Comparison of ENCODE assay signal across 19 cellular contexts in the genomic region with DNA sequence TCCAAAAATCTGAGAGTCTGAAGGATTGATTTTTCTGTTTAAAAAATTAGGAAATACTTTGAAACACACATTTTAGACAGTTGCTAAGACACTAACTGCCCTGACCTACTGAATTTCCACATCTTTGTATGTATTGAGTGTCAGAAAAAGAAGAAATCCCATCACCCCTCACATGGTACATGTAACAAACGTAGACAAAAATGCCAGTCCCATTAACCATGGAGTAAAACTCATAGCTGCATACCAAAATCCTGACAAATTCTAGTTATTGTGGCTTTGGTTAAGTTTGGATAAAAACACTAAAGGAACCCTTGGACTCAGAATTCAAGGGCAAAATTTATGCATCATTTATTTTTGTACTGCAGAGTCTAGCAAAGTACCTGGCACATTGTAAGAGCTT.
DNase-seq lines count a peak whose midpoint lies in the region; ATAC-seq and TF ChIP-seq lines count a peak whose summit lies in the region.
"Had no signal": no experiment of that assay in that cellular context is flagged by ENCODE, and none has a peak within 500 bp of the region (broad histone marks: within the 10 kb centered on the region; RNA-seq: fewer than 3 reads in every experiment).

No MANE protein-coding gene starts in this region.

- ATAC-seq in lower lobe of right lung (no peak), omental fat pad (ENCODE audit: low FRiP score) (no peak)
- ATAC-seq: HCT116 had no signal

- H3K4me3 ChIP-seq in fibroblast of the aortic adventitia (ENCODE audit: low read depth, low read length): no peak overlapping the region
- no peak overlapping the region for H3K4me3 ChIP-seq in skeletal muscle satellite cell (ENCODE audit: low read length)
- no peak overlapping the region for H3K4me3 ChIP-seq in lower lobe of right lung
- H3K4me3 ChIP-seq: Peyer's patch had no signal

- TF ChIP-seq CTCF in fibroblast of the aortic adventitia (IDR thresholded peaks at IDR 0.05; ENCODE audit: insufficient read depth, low read length): no peak
- TF ChIP-seq CTCF in lower lobe of right lung (IDR thresholded peaks at IDR 0.05): no peak
- TF ChIP-seq CTCF in omental fat pad (IDR thresholded peaks at IDR 0.05): no peak

- no peak overlapping the region for H3K27ac ChIP-seq in lower lobe of right lung
- H3K27ac ChIP-seq: Peyer's patch had no signal

- intact Hi-C loops in lower lobe of right lung (cut with DNase I): no loop called here

- H3K4me2 ChIP-seq in skeletal muscle satellite cell (ENCODE audit: low read length): no peak overlapping the region

- no peaks in the 10 kb centered on the region for H3K36me3 ChIP-seq in skeletal muscle satellite cell (ENCODE audit: insufficient read depth, low read length)
- no peaks in the 10 kb centered on the region for H3K36me3 ChIP-seq in lower lobe of right lung
- H3K36me3 ChIP-seq: Peyer's patch had no signal

- H3K9me3 ChIP-seq in skeletal muscle satellite cell (replicated peaks; ENCODE audit: low read length) (no peaks in the 10 kb centered on the region), lower lobe of right lung (no peaks in the 10 kb centered on the region)
- H3K9me3 ChIP-seq: Caco-2, Peyer's patch had no signal

- H3K4me1 ChIP-seq in skeletal muscle satellite cell (ENCODE audit: control insufficient read depth, insufficient read depth, low read length) (peaks cover 7% of the 10 kb centered on the region), lower lobe of right lung (no peaks in the 10 kb centered on the region)
- H3K4me1 ChIP-seq: Caco-2, Peyer's patch had no signal

- H3K9ac ChIP-seq in skeletal muscle satellite cell (ENCODE audit: low read depth, low read length): peak overlapping the region; percentile 46

- peak; percentile 15 for DNase-seq in DMS79 treated with DMSO at 0.1 percent for 48 hours (lab: John Stamatoyannopoulos, UW)
- peak; percentile 30 for DNase-seq in astrocyte of the hippocampus (ENCODE audit: low read depth, low spot score)
- peak; percentile 54 for DNase-seq in fibroblast of the aortic adventitia (ENCODE audit: low read depth)
- no peak for DNase-seq in lower lobe of right lung
- DNase-seq in NCI-H1694 treated with DMSO at 0.1 percent for 48 hours (lab: John Stamatoyannopoulos, UW): no peak
- no peak for DNase-seq in omental fat pad (ENCODE audit: low spot score)
- DNase-seq: Caco-2; CD4-positive, alpha-beta memory T cell; DMS153; GDM1; Kasumi-1; NCI-H1694; NCI-H2081 treated with DMSO at 0.1 percent for 48 hours; NCI-H2171 treated with DMSO at 0.1 percent for 48 hours; NCI-H446; NCI-H526; Peyer's patch had no signal

- H3K27me3 ChIP-seq in skeletal muscle satellite cell (ENCODE audit: control insufficient read depth, insufficient read depth, low read length) (no peaks in the 10 kb centered on the region), lower lobe of right lung (ENCODE audit: low read depth) (no peaks in the 10 kb centered on the region)
- H3K27me3 ChIP-seq: Peyer's patch had no signal

Comparison
In these comparisons a context has a peak if more than half of its experiments do, and no peak if none do; other contexts are left out.
1. DNase-seq: peak in DMS79 treated with DMSO at 0.1 percent for 48 hours (single experiment), astrocyte of the hippocampus (single experiment) and fibroblast of the aortic adventitia (single experiment); none in lower lobe of right lung (single experiment), NCI-H1694 treated with DMSO at 0.1 percent for 48 hours (single experiment) and omental fat pad (single experiment).